16 cellular contexts compared by ENCODE assay signal in genomic region chr3:178056868-178057267, GRCh38.
DNase-seq lines count a peak whose midpoint lies in the region; ATAC-seq and TF ChIP-seq lines count a peak whose summit lies in the region.
"Had no signal": no experiment of that assay in that cellular context is flagged by ENCODE, and none has a peak within 500 bp of the region (broad histone marks: within the 10 kb centered on the region; RNA-seq: fewer than 3 reads in every experiment).

No MANE protein-coding gene starts in this region.

- H3K36me3 ChIP-seq in H7 (replicated peaks; ENCODE audit: control insufficient read depth, insufficient read depth, low read length) (no peaks in the 10 kb centered on the region), Peyer's patch (no peaks in the 10 kb centered on the region)
- H3K36me3 ChIP-seq: BE2C, HAP-1 had no signal

- no peak for TF ChIP-seq POLR2A in Peyer's patch (IDR thresholded peaks at IDR 0.05)

- TF ChIP-seq CTCF in choroid plexus epithelial cell (conservative IDR thresholded peaks at IDR 0.05; ENCODE audit: low read depth, low read length), result no peak
- TF ChIP-seq CTCF in fibroblast of the aortic adventitia (IDR thresholded peaks at IDR 0.05; ENCODE audit: insufficient read depth, low read length), result no peak
- TF ChIP-seq CTCF in Peyer's patch (IDR thresholded peaks at IDR 0.05), result no peak

- H3K9me3 ChIP-seq in Peyer's patch, result no peaks in the 10 kb centered on the region
- H3K9me3 ChIP-seq: BE2C, HAP-1 had no signal

- H3K4me3 ChIP-seq in choroid plexus epithelial cell (ENCODE audit: low read depth, low read length) (no peak overlapping the region), fibroblast of the aortic adventitia (ENCODE audit: low read depth, low read length) (no peak overlapping the region), H7 (ENCODE audit: insufficient read depth, low read depth, low read length) (no peak overlapping the region), Peyer's patch (no peak overlapping the region)
- H3K4me3 ChIP-seq: GM12878, HAP-1 had no signal

- peaks cover 0 to 7% (median 0%) of the 10 kb centered on the region in 4 donors for H3K4me1 ChIP-seq in Peyer's patch
- H3K4me1 ChIP-seq: HAP-1 had no signal

- DNase-seq in AG08395 (ENCODE audit: low spot score), result peak; percentile 14
- DNase-seq in HCEC 1CT, result peak; percentile 43
- DNase-seq in choroid plexus epithelial cell (ENCODE audit: low read depth), result peak; percentile 27
- DNase-seq in fibroblast of the aortic adventitia (ENCODE audit: low read depth), result peak; percentile 33
- DNase-seq in H7, result no peak
- no peak for DNase-seq in LoVo (ENCODE audit: low spot score)
- DNase-seq in Peyer's patch, result no peak
- DNase-seq: ACHN; BE2C; CD4-positive, alpha-beta memory T cell; DMS79; GOT3 had no signal

- no peaks in the 10 kb centered on the region for H3K27me3 ChIP-seq in H7 (ENCODE audit: control insufficient read depth, insufficient read depth, low read length)
- no peaks in the 10 kb centered on the region for H3K27me3 ChIP-seq in Peyer's patch
- H3K27me3 ChIP-seq: BE2C had no signal

- ATAC-seq in HG03135 (IDR thresholded peaks at IDR 0.05; ENCODE audit: unreplicated experiment), result no peak
- ATAC-seq: GM12878 had no signal

- no peak overlapping the region for H3K27ac ChIP-seq in Peyer's patch
- H3K27ac ChIP-seq: C4-2B had no signal

Comparison
In these comparisons a context has a peak if more than half of its experiments do, and no peak if none do; other contexts are left out.
1. DNase-seq: peak in AG08395 (single experiment), HCEC 1CT (single experiment), choroid plexus epithelial cell (single experiment) and fibroblast of the aortic adventitia (single experiment); none in H7 (single experiment), LoVo (single experiment) and Peyer's patch (0 of 3).